ENCODE assay signal across 8 cellular contexts in genomic region chr14:75126121-75126544, GRCh38. TPM values are rescaled to one million over a fixed set of nuclear protein-coding genes. Genes with fewer than 3 reads are reported as not detected.
DNase-seq lines count a peak whose midpoint lies in the region; ATAC-seq and TF ChIP-seq lines count a peak whose summit lies in the region.

No MANE protein-coding gene starts in this region.

- CTCF ChIA-PET in MCF 10A (lab: Yijun Ruan, JAX), result interaction anchor here (0.6 to 2.6 kb wide), 12 partner anchors 49 to 435 kb away, joined by 3 to 8 read pairs (median 3); no protein-coding TSS in a partner anchor

- intact Hi-C loops in MCF 10A (cut with micrococcal nuclease), result loop anchor here (10.0 kb wide), 2 partner anchors 359 to 519 kb away; no protein-coding TSS in a partner anchor

- no peak for ATAC-seq in GM21786 (IDR thresholded peaks at IDR 0.05; ENCODE audit: unreplicated experiment)
- ATAC-seq in GM18505 (IDR thresholded peaks at IDR 0.05; ENCODE audit: unreplicated experiment), result no peak

- H3K27me3 Mint-ChIP-seq in MCF 10A (ENCODE audit: insufficient read depth, unreplicated experiment) (no peaks in the 10 kb centered on the region), mesothelial cell of epicardium (ENCODE audit: low read depth) (no peaks in the 10 kb centered on the region)

- no TSS peak for BruUV-seq in MCF 10A (replicated peaks; lab: Mats Ljungman, UMichigan)

- H3K27ac Mint-ChIP-seq in MCF 10A (ENCODE audit: low read depth, unreplicated experiment) (peak overlapping the region; percentile 99), mesothelial cell of epicardium (peak overlapping the region; percentile 98)

- H3K27ac ChIP-seq in KOPT-K1 (ENCODE audit: low read depth, low read length, poor library complexity, severe bottlenecking), result peak overlapping the region; percentile 87

- no peak for TF ChIP-seq POLR2A in GM18505 (IDR thresholded peaks at IDR 0.05; ENCODE audit: borderline replicate concordance, extremely low read depth, insufficient read depth, insufficient read length)

- H3K9me3 ChIP-seq in KOPT-K1 (ENCODE audit: insufficient read depth, low read length, poor library complexity, severe bottlenecking), result no peaks in the 10 kb centered on the region

- peaks cover 67% of the 10 kb centered on the region for H3K36me3 Mint-ChIP-seq in MCF 10A (ENCODE audit: insufficient read depth, unreplicated experiment)
- H3K36me3 Mint-ChIP-seq in mesothelial cell of epicardium, result no peaks in the 10 kb centered on the region

- no peaks in the 10 kb centered on the region for H3K9me3 Mint-ChIP-seq in MCF 10A (ENCODE audit: unreplicated experiment)
- H3K9me3 Mint-ChIP-seq in mesothelial cell of epicardium, result no peaks in the 10 kb centered on the region

- POLR2A ChIA-PET in MCF 10A (lab: Yijun Ruan, JAX), result interaction anchor here (0.7 to 11.5 kb wide), 24 partner anchors 9 to 534 kb away, joined by 3 to 274 read pairs (median 5); partner anchors contain the start of genes ACYP1, ERG28, FOS and TTLL5

- H3K4me1 Mint-ChIP-seq in MCF 10A (ENCODE audit: insufficient read depth, unreplicated experiment) (peaks cover 30% of the 10 kb centered on the region), mesothelial cell of epicardium (peaks cover 31% of the 10 kb centered on the region)

- TF ChIP-seq CTCF in MCF 10A (IDR thresholded peaks at IDR 0.05; ENCODE audit: unreplicated experiment) (no peak), mesothelial cell of epicardium (IDR thresholded peaks at IDR 0.05; ENCODE audit: unreplicated experiment) (no peak)

- H3K4me3 Mint-ChIP-seq in MCF 10A (ENCODE audit: unreplicated experiment) (peak overlapping the region; percentile 72), mesothelial cell of epicardium (peak overlapping the region; percentile 89)

- DNase-seq in CD1c-positive myeloid dendritic cell (ENCODE audit: extremely low spot score) (peak; percentile 51), MCF 10A (ENCODE audit: unreplicated experiment) (no peak), mesothelial cell of epicardium (ENCODE audit: low spot score in 2 of 2, unreplicated experiment in 2 of 2) (no peak), epidermal melanocyte (ENCODE audit: insufficient read length, low spot score) (no peak)
- DNase-seq in stimulated activated CD4-positive, alpha-beta T cell treated with anti-CD3 and anti-CD28 coated beads, Interleukin-2, amount 100 ng/mL, for 48 hours, result no peak

- peaks cover 15% of the 10 kb centered on the region for H3K36me3 ChIP-seq in KOPT-K1 (ENCODE audit: insufficient read depth, low read length)

RNA-seq across cellular contexts. Expression of gene NEK9, which starts 0.7 kb away (rescaled TPM):
- total RNA-seq in MCF 10A (2022) (112 and 113 TPM in 2 replicates), mesothelial cell of epicardium (116 to 133 TPM (median 121 TPM) in 3 replicates)

RNA-seq across cellular contexts. Expression of gene TMED10, which starts 50.3 kb away (rescaled TPM):
- 454 and 526 TPM in 2 replicates for total RNA-seq in MCF 10A (2022)
- total RNA-seq in mesothelial cell of epicardium, result 237 to 242 TPM (median 241 TPM) in 3 replicates

RNA-seq across cellular contexts. Expression of gene ZC2HC1C, which starts 56.7 kb away (rescaled TPM):
- total RNA-seq in MCF 10A (2022) (1.3 and 2.2 TPM in 2 replicates), mesothelial cell of epicardium (2.3 to 3.6 TPM (median 2.4 TPM) in 3 replicates)
